In the genomic region with DNA sequence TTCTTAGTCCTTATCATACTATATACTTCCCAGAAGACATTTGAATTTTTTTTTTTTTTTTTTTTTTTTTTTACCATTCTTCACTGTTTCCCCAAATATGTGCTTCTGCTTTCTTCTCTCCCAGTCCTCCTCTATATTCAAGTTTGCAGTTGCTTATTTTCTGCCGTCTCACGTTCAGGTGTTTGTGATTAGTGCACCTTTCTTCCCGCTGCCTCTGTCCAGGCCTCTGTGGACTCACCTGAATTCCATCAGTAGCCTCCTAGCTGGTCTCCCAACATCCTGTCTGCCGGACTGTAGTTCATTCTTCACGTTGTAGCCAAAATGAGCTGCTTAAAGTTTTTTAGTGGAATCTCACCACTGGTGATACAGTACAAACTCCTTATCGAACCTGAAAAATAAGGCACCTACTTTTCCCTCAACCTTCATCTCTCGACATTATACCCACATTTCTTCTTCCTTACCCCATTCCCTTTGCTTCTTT, we compare ENCODE assay signal across 8 cellular contexts. TPM values are rescaled to one million over a fixed set of nuclear protein-coding genes. Genes with fewer than 3 reads are reported as not detected.
DNase-seq lines count a peak whose midpoint lies in the region; ATAC-seq, FAIRE-seq and TF ChIP-seq lines count a peak whose summit lies in the region.

No MANE protein-coding gene starts in this region.

- peaks cover 22% of the 10 kb centered on the region for H3K36me3 Mint-ChIP-seq in activated naive CD4-positive, alpha-beta T cell treated with anti-CD3 and anti-CD28 coated beads, Interleukin-2, amount 10 ng/mL, durations not matched to agents 7 days and 5 days

- peaks cover 41% of the 10 kb centered on the region for H3K4me1 Mint-ChIP-seq in activated naive CD4-positive, alpha-beta T cell treated with anti-CD3 and anti-CD28 coated beads, Interleukin-2, amount 10 ng/mL, durations not matched to agents 7 days and 5 days

- TF ChIP-seq RAD21 in K562 (CRISPR knock-in tag; conservative IDR thresholded peaks at IDR 0.05 in 1 of 2, IDR thresholded peaks at IDR 0.05 in 1 of 2): no peak

- H3K9me1 ChIP-seq in K562 (ENCODE audit: control insufficient read depth, insufficient read depth, low read length): no peaks in the 10 kb centered on the region

- ATAC-seq in K562 (no peak), GM19467 (IDR thresholded peaks at IDR 0.05; ENCODE audit: unreplicated experiment) (no peak), HG02588 (IDR thresholded peaks at IDR 0.05; ENCODE audit: unreplicated experiment) (no peak)

- BruUV-seq in K562 (replicated peaks; lab: Mats Ljungman, UMichigan): no TSS peak

- CTCF ChIA-PET in activated naive CD4-positive, alpha-beta T cell treated with anti-CD3 and anti-CD28 coated beads, Interleukin-2, amount 10 ng/mL, durations not matched to agents 7 days and 5 days (lab: Charles Lee): interaction anchor here (1.2 kb wide), 1 partner anchor 54 kb away, joined by 3 read pairs; a partner anchor contains a TSS
- CTCF ChIA-PET in K562 (lab: Yijun Ruan, JAX; ENCODE audit: low intra/inter-chr PET ratio): interaction anchor here (0.5 kb wide), 1 partner anchor 1056 kb away, joined by 3 read pairs; no protein-coding TSS in a partner anchor

- H3K9me3 ChIP-seq in K562 (replicated peaks; ENCODE audit: control insufficient read depth, insufficient read depth, low read depth, low read length) (no peaks in the 10 kb centered on the region), transverse colon (no peaks in the 10 kb centered on the region)

- H2AFZ ChIP-seq in K562 (ENCODE audit: low read depth, low read length): peak overlapping the region; percentile 99

- in situ Hi-C loops in K562 (cut with MboI): no loop called here
- in situ Hi-C loops in transverse colon (cut with MboI; ENCODE audit: low pct_ligation_motif_present in 1 of 4, low pct_unique_long_range_greater_than_20kb in 1 of 4, low sequenced_read_pairs in 3 of 4): no loop called here

- TF ChIP-seq EP300 in K562 (IDR thresholded peaks at IDR 0.05; ENCODE audit: low read length) (no peak), transverse colon (IDR thresholded peaks at IDR 0.05; ENCODE audit: low read depth) (no peak)

- TF ChIP-seq CTCF in K562 (IDR thresholded peaks at IDR 0.05 in 2 of 3, conservative IDR thresholded peaks at IDR 0.05 in 1 of 3; ENCODE audit: insufficient read depth in 2 of 3, low read depth in 1 of 3, low read length in 3 of 3) (no peak), transverse colon (IDR thresholded peaks at IDR 0.05) (no peak)

- H3K27ac ChIP-seq in K562 (ENCODE audit: extremely low read depth, low read depth, low read length) (peak overlapping the region; percentile 73), transverse colon (peak overlapping the region; percentile 82 to 86 (median 83))

- peak overlapping the region; percentile 80 for H3K4me2 ChIP-seq in K562 (ENCODE audit: insufficient read depth, low read length)

- H3K36me3 ChIP-seq in K562 (ENCODE audit: control insufficient read depth, insufficient read depth, low read length) (0 out of 3 replicates have a peak, but pooled peaks cover 2% of the 10 kb centered on the region), transverse colon (no peaks in the 10 kb centered on the region)

- POLR2A ChIA-PET in K562 (lab: Yijun Ruan, JAX): interaction anchor here (1.0 kb wide), 1 partner anchor 11 kb away, joined by 4 read pairs; no protein-coding TSS in a partner anchor

- peak overlapping the region; percentile 88 for H3K4me3 Mint-ChIP-seq in activated naive CD4-positive, alpha-beta T cell treated with anti-CD3 and anti-CD28 coated beads, Interleukin-2, amount 10 ng/mL, durations not matched to agents 7 days and 5 days

- peaks cover 41% of the 10 kb centered on the region for H3K79me2 ChIP-seq in K562 (ENCODE audit: control insufficient read depth, insufficient read depth, low read length)

- FAIRE-seq in K562 (lab: Jason Lieb, UNC): no peak

- H3K27me3 Mint-ChIP-seq in activated naive CD4-positive, alpha-beta T cell treated with anti-CD3 and anti-CD28 coated beads, Interleukin-2, amount 10 ng/mL, durations not matched to agents 7 days and 5 days: peaks cover 11% of the 10 kb centered on the region

- H4K20me1 ChIP-seq in K562 (replicated peaks; ENCODE audit: control insufficient read depth, insufficient read depth, low read length): no peaks in the 10 kb centered on the region

- H3K27me3 ChIP-seq in K562 (ENCODE audit: control insufficient read depth in 2 of 2, insufficient read depth in 2 of 2, low read length in 2 of 2): no peaks in the 10 kb centered on the region
- H3K27me3 ChIP-seq in transverse colon: no peaks in the 10 kb centered on the region

- DNase-seq in activated naive CD4-positive, alpha-beta T cell treated with anti-CD3 and anti-CD28 coated beads, Interleukin-2, amount 10 ng/mL, durations not matched to agents 7 days and 5 days: no peak
- DNase-seq in activated naive CD4-positive, alpha-beta T cell treated with Interleukin-2 at 50 U/mL for 16 hours: no peak
- peak in 1 of 4 experiments; percentile 6 for DNase-seq in K562 (ENCODE audit: extremely low read depth in 1 of 4, low spot score in 3 of 4)
- peak; percentile 23 for DNase-seq in medulla oblongata (ENCODE audit: extremely low spot score)
- DNase-seq in transverse colon: no peak
- no peak for DNase-seq in posterior vena cava (ENCODE audit: low spot score)

- no peaks in the 10 kb centered on the region for H3K9me3 Mint-ChIP-seq in activated naive CD4-positive, alpha-beta T cell treated with anti-CD3 and anti-CD28 coated beads, Interleukin-2, amount 10 ng/mL, durations not matched to agents 7 days and 5 days

- peak overlapping the region; percentile 82 for H3K27ac Mint-ChIP-seq in activated naive CD4-positive, alpha-beta T cell treated with anti-CD3 and anti-CD28 coated beads, Interleukin-2, amount 10 ng/mL, durations not matched to agents 7 days and 5 days

- H3K4me1 ChIP-seq in K562 (replicated peaks in 1 of 2; ENCODE audit: control insufficient read depth in 2 of 2, insufficient read depth in 2 of 2, low read length in 2 of 2) (peaks cover 0 to 4% of the 10 kb centered on the region in 2 experiments; a peak in 1 of 5 replicates), transverse colon (peaks cover 0 to 29% (median 3%) of the 10 kb centered on the region in 4 donors)

- H3K9ac ChIP-seq in K562 (ENCODE audit: insufficient read depth in 1 of 2, low read depth in 2 of 2, low read length in 2 of 2): peak overlapping the region in 1 of 2 experiments; percentile 45; a peak in 1 of 4 replicates

- TF ChIP-seq POLR2A in K562 (conservative IDR thresholded peaks at IDR 0.05) (no peak), transverse colon (IDR thresholded peaks at IDR 0.05) (no peak)

- peak overlapping the region; percentile 76 for H3K4me3 ChIP-seq in K562
- H3K4me3 ChIP-seq in transverse colon: peak overlapping the region in 3 of 4 donors; percentile 57 to 95 (median 82)

- intact Hi-C loops in K562 (cut with micrococcal nuclease) (loop anchor here (2.0 kb wide), 1 partner anchor 54 kb away; a partner anchor contains a TSS), transverse colon (cut with DNase I; ENCODE audit: low total_unique reads) (no loop called here), posterior vena cava (cut with DNase I) (no loop called here)

- 60% methylated on average over 7 of the region's 7 CpGs for WGBS in K562 (ENCODE audit: insufficient coverage, low coverage, missing lambda C conversion rate)
- 95 to 100% methylated on average over 2 to 7 of the region's 7 CpGs for WGBS in transverse colon (ENCODE audit: low coverage in 1 of 2), 2 donors

RNA-seq across cellular contexts. Expression of a gene that starts 0.8 kb away (rescaled TPM):
- total RNA-seq in K562 (2011; cell fraction: chromatin; rRNA removed; ENCODE audit: low replicate concordance): 7.5 and 31.1 TPM in 2 replicates
- total RNA-seq in K562 (2011; cell fraction: nucleolus; rRNA removed): 4.7 and 6.4 TPM in 2 replicates
- 12.5 and 14.7 TPM in 2 replicates for total RNA-seq in K562 (2011; cell fraction: nucleoplasm; rRNA removed)
- total RNA-seq in K562 (2014; rRNA removed) (10.2 and 12.2 TPM in 2 replicates), K562 (2014; rRNA removed; fragmentation: Illumina TruSeq; extraction: Trizol) (16.4 and 18.2 TPM in 2 replicates), K562 (2015; rRNA removed; fragmentation: Illumina TruSeq; extraction: Trizol) (12.1 and 14.8 TPM in 2 replicates), K562 (2021) (9.2 and 9.9 TPM in 2 replicates), transverse colon (10 to 100 TPM in 2 of 4 donors, 1 to 10 TPM in 2; 2.2 to 13.3 (median 10.2) TPM), posterior vena cava (10 to 100 TPM; 16.5 to 24.2 TPM)
- polyA plus RNA-seq in K562 (2011; rRNA removed) (7.4 and 9.7 TPM in 2 replicates), K562 (2014; fragmentation: Illumina TruSeq; extraction: Trizol) (9.7 and 10.5 TPM in 2 replicates), K562 (2014; fragmentation: Nextera tagmentation; extraction: Ambion mirVana) (1 to 10 TPM; 5.0 to 6.6 TPM), K562 (2014; rRNA removed) (9.3 and 11.6 TPM in 2 replicates)
- polyA plus RNA-seq in K562 (2011; cell fraction: cytosol; rRNA removed): 2.0 and 3.9 TPM in 2 replicates
- polyA plus RNA-seq in K562 (2011; cell fraction: nucleus; rRNA removed): 7.3 and 8.1 TPM in 2 replicates
- 6.9 and 7.9 TPM in 2 replicates for polyA plus RNA-seq in K562 (2012)
- 13.9 and 16.8 TPM in 2 replicates for polyA minus RNA-seq in K562 (2011; rRNA and poly(A)+ RNA removed)
- 5.2 TPM in 2 replicates for polyA minus RNA-seq in K562 (2011; cell fraction: cytosol; rRNA and poly(A)+ RNA removed)
- polyA minus RNA-seq in K562 (2011; cell fraction: nucleus; rRNA and poly(A)+ RNA removed): 11.3 and 19.5 TPM in 2 replicates

RNA-seq across cellular contexts. Expression of a gene that starts 54.3 kb away (rescaled TPM):
- total RNA-seq in K562 (2011; cell fraction: chromatin; rRNA removed; ENCODE audit: low replicate concordance): 7.4 and 15.5 TPM in 2 replicates
- total RNA-seq in K562 (2011; cell fraction: nucleolus; rRNA removed): 3.2 and 9.5 TPM in 2 replicates
- 13.0 and 18.8 TPM in 2 replicates for total RNA-seq in K562 (2011; cell fraction: nucleoplasm; rRNA removed)
- total RNA-seq in K562 (2014; rRNA removed): 4.2 and 7.8 TPM in 2 replicates
- total RNA-seq in K562 (2014; rRNA removed; fragmentation: Illumina TruSeq; extraction: Trizol): 6.4 and 11.8 TPM in 2 replicates
- 4.9 and 5.7 TPM in 2 replicates for total RNA-seq in K562 (2015; rRNA removed; fragmentation: Illumina TruSeq; extraction: Trizol)
- 6.6 and 7.1 TPM in 2 replicates for total RNA-seq in K562 (2021)
- 12.7 and 17.4 TPM in 2 replicates for polyA plus RNA-seq in K562 (2011; rRNA removed)
- 1.2 and 2.0 TPM in 2 replicates for polyA plus RNA-seq in K562 (2011; cell fraction: cytosol; rRNA removed)
- polyA plus RNA-seq in K562 (2011; cell fraction: nucleus; rRNA removed): 6.7 and 11.6 TPM in 2 replicates
- 4.7 and 6.1 TPM in 2 replicates for polyA plus RNA-seq in K562 (2012)
- polyA plus RNA-seq in K562 (2014; fragmentation: Illumina TruSeq; extraction: Trizol): 4.6 and 5.1 TPM in 2 replicates
- polyA plus RNA-seq in K562 (2014; fragmentation: Nextera tagmentation; extraction: Ambion mirVana): 10 to 100 TPM; 28.2 to 31.2 TPM
- polyA plus RNA-seq in K562 (2014; rRNA removed): 4.3 and 6.7 TPM in 2 replicates
- 9.8 and 12.9 TPM in 2 replicates for polyA minus RNA-seq in K562 (2011; rRNA and poly(A)+ RNA removed)
- 1.8 TPM in 1 of 2 replicates, not detected in the other for polyA minus RNA-seq in K562 (2011; cell fraction: cytosol; rRNA and poly(A)+ RNA removed)
- polyA minus RNA-seq in K562 (2011; cell fraction: nucleus; rRNA and poly(A)+ RNA removed): 10.8 and 23.4 TPM in 2 replicates
- total RNA-seq in transverse colon: 10 to 100 TPM in 1 of 4 donors, 1 to 10 TPM in 3; 3.6 to 10.5 (median 7.9) TPM
- total RNA-seq in posterior vena cava: 1 to 10 TPM; 4.7 to 8.3 TPM

RNA-seq across cellular contexts. Expression of a gene that starts 54.6 kb away (rescaled TPM):
- total RNA-seq in K562 (2011; cell fraction: chromatin; rRNA removed; ENCODE audit: low replicate concordance): 14.6 and 24.1 TPM in 2 replicates
- 17.2 and 17.6 TPM in 2 replicates for total RNA-seq in K562 (2011; cell fraction: nucleolus; rRNA removed)
- total RNA-seq in K562 (2011; cell fraction: nucleoplasm; rRNA removed): 18.5 and 25.4 TPM in 2 replicates
- total RNA-seq in K562 (2014; rRNA removed) (59.4 and 61.4 TPM in 2 replicates), K562 (2014; rRNA removed; fragmentation: Illumina TruSeq; extraction: Trizol) (73.1 and 78.9 TPM in 2 replicates), K562 (2015; rRNA removed; fragmentation: Illumina TruSeq; extraction: Trizol) (64.5 and 67.1 TPM in 2 replicates), K562 (2021) (59.7 and 69.0 TPM in 2 replicates), transverse colon (10 to 100 TPM in 2 of 4 donors, 1 to 10 TPM in 2; 3.4 to 25.7 (median 14.9) TPM), posterior vena cava (10 to 100 TPM; 15.9 to 17.9 TPM)
- polyA plus RNA-seq in K562 (2011; rRNA removed) (46.5 and 69.4 TPM in 2 replicates), K562 (2014; fragmentation: Illumina TruSeq; extraction: Trizol) (56.3 and 61.8 TPM in 2 replicates), K562 (2014; fragmentation: Nextera tagmentation; extraction: Ambion mirVana) (100 to 1,000 TPM in 1 of 2 experiments, 10 to 100 TPM in 1; 96.2 to 115 TPM), K562 (2014; rRNA removed) (48.0 and 48.7 TPM in 2 replicates)
- 17.3 and 25.4 TPM in 2 replicates for polyA plus RNA-seq in K562 (2011; cell fraction: cytosol; rRNA removed)
- 18.9 and 19.1 TPM in 2 replicates for polyA plus RNA-seq in K562 (2011; cell fraction: nucleus; rRNA removed)
- 37.4 and 50.4 TPM in 2 replicates for polyA plus RNA-seq in K562 (2012)
- polyA minus RNA-seq in K562 (2011; rRNA and poly(A)+ RNA removed): 55.1 and 58.5 TPM in 2 replicates
- polyA minus RNA-seq in K562 (2011; cell fraction: cytosol; rRNA and poly(A)+ RNA removed): 40.6 and 47.0 TPM in 2 replicates
- 33.9 and 46.9 TPM in 2 replicates for polyA minus RNA-seq in K562 (2011; cell fraction: nucleus; rRNA and poly(A)+ RNA removed)
